Comparison of ENCODE assay signal across 23 cellular contexts in the genomic region with DNA sequence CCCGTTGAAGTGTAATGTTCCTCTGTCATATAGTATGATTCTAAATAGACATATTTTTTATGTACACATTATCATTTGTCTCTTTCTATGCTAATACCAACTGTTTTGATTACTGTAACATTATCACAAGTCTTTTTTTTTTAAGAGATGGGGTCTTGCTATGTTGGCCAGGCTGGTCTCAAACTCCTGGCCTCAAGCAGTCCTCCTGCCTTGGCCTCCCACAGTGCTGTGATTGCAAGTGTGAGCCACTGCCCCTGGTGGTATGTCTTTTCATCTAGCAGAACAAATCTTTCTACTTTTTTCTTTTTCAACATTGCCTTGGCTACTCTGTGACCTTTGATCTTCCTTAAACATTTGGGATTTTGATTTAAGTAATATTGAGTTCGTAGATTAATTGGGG.
"Had no signal": no experiment of that assay in that cellular context is flagged by ENCODE, and none has a peak within 500 bp of the region (broad histone marks: within the 10 kb centered on the region; RNA-seq: fewer than 3 reads in every experiment).

No MANE protein-coding gene starts in this region.

- ATAC-seq: activated CD4-positive, alpha-beta T cell treated with anti-CD3 and anti-CD28 coated beads for 36 hours; activated naive CD8-positive, alpha-beta T cell treated with anti-CD3 and anti-CD28 coated beads, Interleukin-2, amount 50 U/mL, for 24 hours; activated T-cell treated with anti-CD3 and anti-CD28 coated beads, Interleukin-2, amount 50 U/mL, for 72 hours; heart right ventricle; left colon; sciatic nerve; stimulated activated memory B cell treated with anti-CD40 and anti-IgM and Interleukin-4, amounts not matched to agents 10 μg/mL and 1 μg/mL and 100 μg/mL, for 72 hours had no signal

- H3K27me3 ChIP-seq: heart right ventricle, stomach, suprapubic skin, transverse colon, uterus had no signal

- H3K4me1 ChIP-seq: transverse colon, uterus had no signal

- H3K27ac ChIP-seq: coronary artery, epithelial cell of prostate, heart right ventricle, stomach, suprapubic skin, transverse colon, uterus had no signal

- H3K27me3 Mint-ChIP-seq: activated B cell treated with CpG ODN at 0.5 μM for 24 hours; activated CD4-positive, alpha-beta T cell treated with anti-CD3 and anti-CD28 coated beads for 36 hours; activated naive CD4-positive, alpha-beta T cell treated with anti-CD3 and anti-CD28 coated beads, Interleukin-2, amount 10 ng/mL, durations not matched to agents 7 days and 5 days; activated naive CD8-positive, alpha-beta T cell treated with anti-CD3 and anti-CD28 coated beads, Interleukin-2, amount 50 U/mL, for 24 hours; memory B cell; stimulated activated memory B cell treated with anti-CD40 and anti-IgM and Interleukin-4, amounts not matched to agents 10 μg/mL and 1 μg/mL and 100 μg/mL, for 72 hours had no signal

- H3K27ac Mint-ChIP-seq: activated B cell treated with CpG ODN at 0.5 μM for 24 hours; activated CD4-positive, alpha-beta T cell treated with anti-CD3 and anti-CD28 coated beads for 36 hours; activated naive CD4-positive, alpha-beta T cell treated with anti-CD3 and anti-CD28 coated beads, Interleukin-2, amount 10 ng/mL, durations not matched to agents 7 days and 5 days; activated naive CD8-positive, alpha-beta T cell treated with anti-CD3 and anti-CD28 coated beads, Interleukin-2, amount 50 U/mL, for 24 hours; activated T-cell treated with anti-CD3 and anti-CD28 coated beads, Interleukin-2, amount 50 U/mL, for 72 hours; memory B cell; stimulated activated memory B cell treated with anti-CD40 and anti-IgM and Interleukin-4, amounts not matched to agents 10 μg/mL and 1 μg/mL and 100 μg/mL, for 72 hours had no signal

- H3K9me3 Mint-ChIP-seq: activated B cell treated with CpG ODN at 0.5 μM for 24 hours; activated naive CD4-positive, alpha-beta T cell treated with anti-CD3 and anti-CD28 coated beads, Interleukin-2, amount 10 ng/mL, durations not matched to agents 7 days and 5 days; activated naive CD8-positive, alpha-beta T cell treated with anti-CD3 and anti-CD28 coated beads, Interleukin-2, amount 50 U/mL, for 24 hours; activated T-cell treated with anti-CD3 and anti-CD28 coated beads, Interleukin-2, amount 50 U/mL, for 72 hours; memory B cell; stimulated activated memory B cell treated with anti-CD40 and anti-IgM and Interleukin-4, amounts not matched to agents 10 μg/mL and 1 μg/mL and 100 μg/mL, for 72 hours had no signal

- H3K4me3 ChIP-seq: coronary artery, heart right ventricle, stomach, suprapubic skin, transverse colon, uterus had no signal

- DNase-seq: activated B cell treated with CpG ODN at 0.5 μM for 24 hours; activated CD4-positive, alpha-beta T cell treated with anti-CD3 and anti-CD28 coated beads for 36 hours; activated CD4-positive, alpha-beta T cell treated with anti-CD3 and anti-CD28 coated beads, Interleukin-2, amount 50 U/mL, for 4 hours; activated effector memory CD4-positive, alpha-beta T cell treated with Interleukin-2 at 50 U/mL for 16 hours; activated naive CD4-positive, alpha-beta T cell treated with anti-CD3 and anti-CD28 coated beads, Interleukin-2, amount 10 ng/mL, durations not matched to agents 7 days and 5 days; activated naive CD8-positive, alpha-beta T cell treated with anti-CD3 and anti-CD28 coated beads, Interleukin-2, amount 50 U/mL, for 24 hours; activated T-cell treated with anti-CD3 and anti-CD28 coated beads, Interleukin-2, amount 50 U/mL, for 72 hours; cerebellar nuclear complex; heart right ventricle; left colon; posterior cingulate gyrus; small intestine; stimulated activated CD4-positive, alpha-beta T cell treated with anti-CD3 and anti-CD28 coated beads, Interleukin-15, amount 100 ng/mL, for 24 hours; stomach; T-helper 9 cell; transverse colon; uterus had no signal

- H3K36me3 ChIP-seq: heart right ventricle, stomach, suprapubic skin, transverse colon, uterus had no signal

- H3K9me3 ChIP-seq: heart right ventricle, stomach, suprapubic skin, transverse colon, uterus had no signal

- H3K4me3 Mint-ChIP-seq: activated B cell treated with CpG ODN at 0.5 μM for 24 hours; activated CD4-positive, alpha-beta T cell treated with anti-CD3 and anti-CD28 coated beads for 36 hours; activated naive CD4-positive, alpha-beta T cell treated with anti-CD3 and anti-CD28 coated beads, Interleukin-2, amount 10 ng/mL, durations not matched to agents 7 days and 5 days; activated naive CD8-positive, alpha-beta T cell treated with anti-CD3 and anti-CD28 coated beads, Interleukin-2, amount 50 U/mL, for 24 hours; activated T-cell treated with anti-CD3 and anti-CD28 coated beads, Interleukin-2, amount 50 U/mL, for 72 hours; memory B cell; stimulated activated memory B cell treated with anti-CD40 and anti-IgM and Interleukin-4, amounts not matched to agents 10 μg/mL and 1 μg/mL and 100 μg/mL, for 72 hours had no signal
